ENCODE assay signal across 19 cellular contexts in the genomic region with DNA sequence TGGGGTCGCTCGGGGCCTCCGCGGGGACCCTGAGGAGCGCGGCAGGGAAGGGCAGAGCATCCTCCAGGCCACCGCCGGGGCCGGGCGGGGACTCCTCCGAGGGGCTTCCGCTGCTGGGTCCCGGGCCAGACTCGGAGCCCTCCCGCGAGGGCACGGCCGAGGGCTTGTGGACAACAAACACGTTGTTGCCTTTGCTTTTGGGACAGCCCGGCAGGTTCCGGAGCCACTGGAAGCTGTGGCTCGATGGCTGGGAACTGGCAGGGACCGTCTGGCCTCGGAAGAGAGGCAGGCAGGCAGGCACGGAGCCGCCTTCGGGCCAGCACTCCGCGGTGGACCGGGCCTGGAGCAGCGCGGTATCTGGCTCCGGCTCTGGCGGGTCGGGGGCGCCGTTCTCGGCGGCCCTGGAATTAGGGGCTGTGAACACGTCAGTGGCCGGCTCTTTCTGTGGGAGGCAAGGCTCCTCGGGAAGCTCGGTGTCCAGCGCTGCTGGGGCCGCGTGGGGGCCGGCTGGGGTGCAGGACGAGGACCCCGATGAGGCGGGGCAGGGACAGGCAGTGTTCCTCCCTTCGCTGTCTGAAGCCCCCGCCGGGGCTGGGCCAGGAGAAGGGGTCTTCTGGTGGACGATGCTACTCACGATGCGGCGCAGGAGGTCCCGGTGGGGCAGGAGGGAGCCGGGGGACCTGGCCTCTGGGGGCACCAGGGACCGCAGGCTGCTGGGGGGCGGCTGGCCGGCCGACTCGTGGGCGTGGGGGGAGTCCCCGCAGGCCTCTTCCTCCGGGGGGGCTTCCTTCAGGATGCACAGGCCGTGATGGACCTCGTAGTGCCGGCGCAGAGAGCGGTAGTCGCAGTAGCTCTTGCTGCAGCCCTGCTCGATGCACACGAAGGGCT. TPM values are rescaled to one million over a fixed set of nuclear protein-coding genes. Genes with fewer than 3 reads are reported as not detected.
DNase-seq lines count a peak whose midpoint lies in the region; ATAC-seq, FAIRE-seq and TF ChIP-seq lines count a peak whose summit lies in the region.
"Had no signal": no experiment of that assay in that cellular context is flagged by ENCODE, and none has a peak within 500 bp of the region (broad histone marks: within the 10 kb centered on the region; RNA-seq: fewer than 3 reads in every experiment).

No MANE protein-coding gene starts in this region.

- no CpG with 5 or more reads among the region's 75 CpGs for WGBS in trophoblast cell (ENCODE audit: extremely low coverage, insufficient coverage, insufficient read length)

- no peak overlapping the region for H3K27ac ChIP-seq in CD8-positive, alpha-beta T cell (ENCODE audit: low read depth, low read length)
- H3K27ac ChIP-seq in Peyer's patch: no peak overlapping the region
- H3K27ac ChIP-seq in endothelial cell of umbilical vein (ENCODE audit: insufficient read depth, low read depth, low read length): no peak overlapping the region
- H3K27ac ChIP-seq in trophoblast cell (ENCODE audit: low read depth, low read length): no peak overlapping the region
- H3K27ac ChIP-seq: neutrophil, spleen had no signal

- H3K4me1 ChIP-seq in CD8-positive, alpha-beta T cell (ENCODE audit: insufficient read depth, low read length): peaks cover 26% of the 10 kb centered on the region
- H3K4me1 ChIP-seq in Peyer's patch: no peaks in the 10 kb centered on the region
- peaks cover 2% of the 10 kb centered on the region for H3K4me1 ChIP-seq in endothelial cell of umbilical vein (ENCODE audit: control insufficient read depth, extremely low read depth, insufficient read depth, low read length)
- peaks cover 5 to 14% of the 10 kb centered on the region in 2 experiments for H3K4me1 ChIP-seq in trophoblast cell (ENCODE audit: control insufficient read depth in 1 of 2, insufficient read depth in 2 of 2, low read length in 2 of 2)

- no peak overlapping the region for H2BK5ac ChIP-seq in trophoblast cell (ENCODE audit: low read depth, low read length, poor library complexity)

- peak overlapping the region; percentile 1 for H2AK5ac ChIP-seq in trophoblast cell (ENCODE audit: low read length)

- no TSS peak for BruUV-seq in endothelial cell of umbilical vein (replicated peaks; lab: Mats Ljungman, UMichigan)

- CTCF ChIA-PET in CD8-positive, alpha-beta T cell (lab: Charles Lee): interaction anchor here (1.0 kb wide), 2 partner anchors 10 to 30 kb away, joined by 3 read pairs; partner anchors contain the start of gene NAPA
- CTCF ChIA-PET in endothelial cell of umbilical vein (lab: Charles Lee): interaction anchor here (1.4 kb wide), 2 partner anchors 10 to 14 kb away, joined by 3 to 7 read pairs; no protein-coding TSS in a partner anchor

- no peak overlapping the region for H3K4me3 Mint-ChIP-seq in CD8-positive, alpha-beta T cell
- H3K4me3 Mint-ChIP-seq: activated CD4-positive, alpha-beta T cell treated with anti-CD3 and anti-CD28 coated beads for 36 hours; memory B cell had no signal

- no peak overlapping the region for H4K8ac ChIP-seq in trophoblast cell (ENCODE audit: low read depth, low read length)

- no peaks in the 10 kb centered on the region for H3K9me1 ChIP-seq in endothelial cell of umbilical vein (replicated peaks; ENCODE audit: control insufficient read depth, extremely low read depth, insufficient read depth, low read length)

- H3K9ac ChIP-seq in endothelial cell of umbilical vein (replicated peaks; ENCODE audit: extremely low read depth, insufficient read depth, low read length) (no peak overlapping the region), trophoblast cell (ENCODE audit: low read length) (no peak overlapping the region)

- peak in 2 of 7 experiments; percentile 17 to 53 for DNase-seq in CD8-positive, alpha-beta T cell
- DNase-seq in Peyer's patch (no peak), endothelial cell of umbilical vein (ENCODE audit: low read depth, low spot score) (no peak), trophoblast cell (no peak), DMS114 treated with DMSO at 0.1 percent for 48 hours (lab: John Stamatoyannopoulos, UW; ENCODE audit: unreplicated experiment) (no peak), NCI-H2029 treated with DMSO at 0.1 percent for 48 hours (lab: John Stamatoyannopoulos, UW) (no peak), DMS 273 treated with DMSO at 0.1 percent for 48 hours (lab: John Stamatoyannopoulos, UW) (no peak), head of caudate nucleus (no peak)
- DNase-seq: activated CD4-positive, alpha-beta T cell treated with anti-CD3 and anti-CD28 coated beads for 36 hours; activated T-cell treated with anti-CD3 and anti-CD28 coated beads, Interleukin-2, amount 50 U/mL, for 72 hours; amniotic stem cell; C1 segment of cervical spinal cord; cortex of kidney; NCI-H2081; NCI-H774; spleen had no signal

- H3K27ac Mint-ChIP-seq in CD8-positive, alpha-beta T cell: no peak overlapping the region
- H3K27ac Mint-ChIP-seq: activated CD4-positive, alpha-beta T cell treated with anti-CD3 and anti-CD28 coated beads for 36 hours; activated T-cell treated with anti-CD3 and anti-CD28 coated beads, Interleukin-2, amount 50 U/mL, for 72 hours; memory B cell had no signal

- no peak overlapping the region for H3K4ac ChIP-seq in trophoblast cell (ENCODE audit: low read depth, low read length)

- FAIRE-seq in endothelial cell of umbilical vein (lab: Jason Lieb, UNC): no peak
- FAIRE-seq: GM12892 had no signal

- H2BK12ac ChIP-seq in trophoblast cell (ENCODE audit: low read length): peak overlapping the region; percentile 87

- H3K9me3 ChIP-seq in CD8-positive, alpha-beta T cell (ENCODE audit: low read length): no peaks in the 10 kb centered on the region
- H3K9me3 ChIP-seq in Peyer's patch (no peaks in the 10 kb centered on the region), endothelial cell of umbilical vein (replicated peaks; ENCODE audit: control insufficient read depth, insufficient read depth, low read length) (no peaks in the 10 kb centered on the region), trophoblast cell (ENCODE audit: insufficient read depth, low read depth, low read length) (no peaks in the 10 kb centered on the region)
- H3K9me3 ChIP-seq: neutrophil, spleen had no signal

- POLR2A ChIA-PET in CD8-positive, alpha-beta T cell (lab: Charles Lee): interaction anchor here (1.0 kb wide), 1 partner anchor 62 kb away, joined by 4 read pairs; no protein-coding TSS in a partner anchor
- POLR2A ChIA-PET in endothelial cell of umbilical vein (lab: Charles Lee): no interaction called here

- H2AFZ ChIP-seq in endothelial cell of umbilical vein (ENCODE audit: low read depth, low read length): peak overlapping the region; percentile 79
- H2AFZ ChIP-seq in trophoblast cell (ENCODE audit: insufficient read depth, low read length, poor library complexity): no peak overlapping the region

- peaks cover 13% of the 10 kb centered on the region for H3K79me1 ChIP-seq in trophoblast cell (ENCODE audit: low read length)

- H4K91ac ChIP-seq in trophoblast cell (ENCODE audit: low read depth, low read length): peak overlapping the region; percentile 74

- H2BK120ac ChIP-seq in trophoblast cell (ENCODE audit: insufficient read depth, low read length, poor library complexity): no peak overlapping the region

- H3K27me3 Mint-ChIP-seq in CD8-positive, alpha-beta T cell (ENCODE audit: low read depth): peaks cover 9% of the 10 kb centered on the region

- no peaks in the 10 kb centered on the region for H3K36me3 ChIP-seq in CD8-positive, alpha-beta T cell (ENCODE audit: insufficient read depth, low read length)
- H3K36me3 ChIP-seq in Peyer's patch: no peaks in the 10 kb centered on the region
- no peaks in the 10 kb centered on the region for H3K36me3 ChIP-seq in endothelial cell of umbilical vein (ENCODE audit: control insufficient read depth in 2 of 2, extremely low read depth in 1 of 2, insufficient read depth in 2 of 2, low read length in 2 of 2)
- no peaks in the 10 kb centered on the region for H3K36me3 ChIP-seq in trophoblast cell (ENCODE audit: control insufficient read depth in 1 of 2, insufficient read depth in 2 of 2, low read length in 2 of 2)
- H3K36me3 ChIP-seq: neutrophil, spleen had no signal

- H3K23ac ChIP-seq in trophoblast cell (ENCODE audit: low read length): no peak overlapping the region

- intact Hi-C loops in CD8-positive, alpha-beta T cell (cut with DNase I, micrococcal nuclease): no loop called here
- intact Hi-C loops in endothelial cell of umbilical vein (cut with micrococcal nuclease) (no loop called here), head of caudate nucleus (cut with DNase I) (no loop called here)

- H3K36me3 Mint-ChIP-seq in CD8-positive, alpha-beta T cell: no peaks in the 10 kb centered on the region
- H3K36me3 Mint-ChIP-seq: memory B cell had no signal

- no peaks in the 10 kb centered on the region for H3K9me3 Mint-ChIP-seq in CD8-positive, alpha-beta T cell
- H3K9me3 Mint-ChIP-seq: activated T-cell treated with anti-CD3 and anti-CD28 coated beads, Interleukin-2, amount 50 U/mL, for 72 hours; memory B cell had no signal

- no peak for TF ChIP-seq CTCF in CD8-positive, alpha-beta T cell (IDR thresholded peaks at IDR 0.05)
- TF ChIP-seq CTCF in Peyer's patch (IDR thresholded peaks at IDR 0.05): no peak
- no peak for TF ChIP-seq CTCF in endothelial cell of umbilical vein (IDR thresholded peaks at IDR 0.05; ENCODE audit: extremely low read depth in 1 of 2, insufficient read depth in 1 of 2, low read depth in 1 of 2, low read length in 2 of 2)

- ATAC-seq in CD8-positive, alpha-beta T cell: no peak
- ATAC-seq: activated CD4-positive, alpha-beta T cell treated with anti-CD3 and anti-CD28 coated beads for 36 hours had no signal

- H3K27me3 ChIP-seq in CD8-positive, alpha-beta T cell (ENCODE audit: insufficient read depth, low read length): no peaks in the 10 kb centered on the region
- peaks cover 0 to 7% of the 10 kb centered on the region in 2 donors for H3K27me3 ChIP-seq in Peyer's patch
- peaks cover 11 to 19% of the 10 kb centered on the region in 2 experiments for H3K27me3 ChIP-seq in endothelial cell of umbilical vein (ENCODE audit: control insufficient read depth in 2 of 2, insufficient read depth in 2 of 2, low read length in 2 of 2)
- no peaks in the 10 kb centered on the region for H3K27me3 ChIP-seq in trophoblast cell (ENCODE audit: insufficient read depth, low read length)

- H4K20me1 ChIP-seq in endothelial cell of umbilical vein (replicated peaks; ENCODE audit: control insufficient read depth, extremely low read depth, insufficient read depth, low read length): no peaks in the 10 kb centered on the region

- dilution Hi-C loops in endothelial cell of umbilical vein (cut with MboI; ENCODE audit: extremely low pct_ligation_motif_present, low sequenced_read_pairs): no loop called here

- peak overlapping the region; percentile 38 for H3K18ac ChIP-seq in trophoblast cell (ENCODE audit: low read length)

- TF ChIP-seq POLR2A in Peyer's patch (IDR thresholded peaks at IDR 0.05) (no peak), endothelial cell of umbilical vein (IDR thresholded peaks at IDR 0.05; ENCODE audit: low read depth, low read length) (no peak)

- H3K4me3 ChIP-seq in CD8-positive, alpha-beta T cell (ENCODE audit: low read depth, low read length): peak overlapping the region; percentile 41
- H3K4me3 ChIP-seq in Peyer's patch (peak overlapping the region in 3 of 4 donors; percentile 4 to 17 (median 15)), endothelial cell of umbilical vein (replicated peaks in 1 of 3; ENCODE audit: insufficient read depth in 1 of 3, low read depth in 1 of 3, low read length in 3 of 3) (no peak overlapping the region), trophoblast cell (ENCODE audit: low read depth, low read length) (no peak overlapping the region)

- H3K14ac ChIP-seq in trophoblast cell (ENCODE audit: low read length): no peak overlapping the region

- no peak overlapping the region for H3K4me2 ChIP-seq in endothelial cell of umbilical vein (ENCODE audit: insufficient read depth, low read length)
- no peak overlapping the region for H3K4me2 ChIP-seq in trophoblast cell (ENCODE audit: low read length)

- H3K79me2 ChIP-seq in endothelial cell of umbilical vein (ENCODE audit: control insufficient read depth, insufficient read depth, low read length): no peaks in the 10 kb centered on the region
- no peaks in the 10 kb centered on the region for H3K79me2 ChIP-seq in trophoblast cell (ENCODE audit: control insufficient read depth, insufficient read depth, low read length, poor library complexity)

- no peak overlapping the region for H4K12ac ChIP-seq in trophoblast cell (ENCODE audit: low read depth, low read length)

- peaks cover 16% of the 10 kb centered on the region for H3K4me1 Mint-ChIP-seq in CD8-positive, alpha-beta T cell (ENCODE audit: low read depth)

RNA-seq across cellular contexts. Expression of gene ZNF541, which starts 27.6 kb away (rescaled TPM):
- 1 to 10 TPM in 1 of 2 experiments, under 1 TPM in 1; 0.33 to 1.5 TPM for total RNA-seq in CD8-positive, alpha-beta T cell
- total RNA-seq in Peyer's patch (not detected), endothelial cell of umbilical vein (0.13 TPM in 1 of 2 replicates, not detected in the other)
- 0.03 and 0.05 TPM in 2 replicates for polyA plus RNA-seq in endothelial cell of umbilical vein
- polyA plus RNA-seq in endothelial cell of umbilical vein (2011; cell fraction: cytosol; rRNA removed): 0.03 and 0.08 TPM in 2 replicates
- polyA plus RNA-seq in endothelial cell of umbilical vein (2011; cell fraction: nucleus; rRNA removed): not detected in 2 replicates
- 0.08 and 0.33 TPM in 2 replicates for polyA plus RNA-seq in endothelial cell of umbilical vein (2012)
- polyA minus RNA-seq in endothelial cell of umbilical vein: not detected in 2 replicates
- polyA minus RNA-seq in endothelial cell of umbilical vein (2011; cell fraction: cytosol; rRNA and poly(A)+ RNA removed): not detected
- polyA minus RNA-seq in endothelial cell of umbilical vein (2011; cell fraction: nucleus; rRNA and poly(A)+ RNA removed): not detected in 2 replicates
- polyA plus RNA-seq in trophoblast cell (2013): 0.01 and 0.08 TPM in 2 replicates

RNA-seq across cellular contexts. Expression of gene NAPA, which starts 30.4 kb away (rescaled TPM):
- total RNA-seq in CD8-positive, alpha-beta T cell: 100 to 1,000 TPM; 172 to 188 TPM
- total RNA-seq in Peyer's patch: 100 to 1,000 TPM in 2 of 4 donors, 10 to 100 TPM in 2; 78.4 to 154 (median 105) TPM
- total RNA-seq in endothelial cell of umbilical vein: 107 TPM in 2 replicates
- 154 and 172 TPM in 2 replicates for polyA plus RNA-seq in endothelial cell of umbilical vein
- 131 and 147 TPM in 2 replicates for polyA plus RNA-seq in endothelial cell of umbilical vein (2011; cell fraction: cytosol; rRNA removed)
- 82.0 and 97.2 TPM in 2 replicates for polyA plus RNA-seq in endothelial cell of umbilical vein (2011; cell fraction: nucleus; rRNA removed)
- 104 and 106 TPM in 2 replicates for polyA plus RNA-seq in endothelial cell of umbilical vein (2012)
- 90.1 and 147 TPM in 2 replicates for polyA minus RNA-seq in endothelial cell of umbilical vein
- 63.0 TPM for polyA minus RNA-seq in endothelial cell of umbilical vein (2011; cell fraction: cytosol; rRNA and poly(A)+ RNA removed)
- polyA minus RNA-seq in endothelial cell of umbilical vein (2011; cell fraction: nucleus; rRNA and poly(A)+ RNA removed): 35.5 and 37.6 TPM in 2 replicates
- 86.0 and 93.0 TPM in 2 replicates for polyA plus RNA-seq in trophoblast cell (2013)

Comparison
In these comparisons a context has a peak if more than half of its experiments do, and no peak if none do; other contexts are left out.
1. H3K4me3 ChIP-seq: peak in CD8-positive, alpha-beta T cell (single experiment) and Peyer's patch (3 of 4); none in endothelial cell of umbilical vein (0 of 3) and trophoblast cell (single experiment).